Comparison of ENCODE assay signal across 20 cellular contexts in genomic region chr1:26028490-26028980, GRCh38. TPM values are rescaled to one million over a fixed set of nuclear protein-coding genes. Genes with fewer than 3 reads are reported as not detected.
"Had no signal": no experiment of that assay in that cellular context is flagged by ENCODE, and none has a peak within 500 bp of the region (broad histone marks: within the 10 kb centered on the region; RNA-seq: fewer than 3 reads in every experiment).

No MANE protein-coding gene starts in this region.

- H3K4me3 Mint-ChIP-seq: activated B cell treated with CpG ODN at 0.5 μM for 24 hours; activated naive CD8-positive, alpha-beta T cell treated with anti-CD3 and anti-CD28 coated beads for 36 hours; central memory CD8-positive, alpha-beta T cell; mesothelial cell of epicardium; stimulated activated effector memory CD8-positive, alpha-beta T cell treated with anti-CD3 and anti-CD28 coated beads, Interleukin-12 subunit alpha, Interleukin-12 subunit beta, amount 100 ng/mL, for 72 hours had no signal

- H3K27me3 Mint-ChIP-seq: activated naive CD8-positive, alpha-beta T cell treated with anti-CD3 and anti-CD28 coated beads for 36 hours had no signal

- H3K27me3 ChIP-seq: brain microvascular endothelial cell, heart left ventricle, pancreas, thyroid gland, vagina had no signal

- H3K27ac ChIP-seq: brain microvascular endothelial cell, heart left ventricle, lower lobe of right lung, pancreas, thyroid gland, vagina had no signal

- H3K4me1 Mint-ChIP-seq: activated B cell treated with CpG ODN at 0.5 μM for 24 hours; central memory CD8-positive, alpha-beta T cell; stimulated activated effector memory CD8-positive, alpha-beta T cell treated with anti-CD3 and anti-CD28 coated beads, Interleukin-12 subunit alpha, Interleukin-12 subunit beta, amount 100 ng/mL, for 72 hours had no signal

- DNase-seq: activated B cell treated with CpG ODN at 0.5 μM for 24 hours; activated CD4-positive, alpha-beta T cell treated with anti-CD3 and anti-CD28 coated beads for 48 hours; activated naive CD8-positive, alpha-beta T cell treated with anti-CD3 and anti-CD28 coated beads for 36 hours; brain microvascular endothelial cell; cortex of kidney; effector memory CD4-positive, alpha-beta T cell; heart left ventricle; left cardiac atrium; lower lobe of right lung; stimulated activated CD4-positive, alpha-beta T cell treated with anti-CD3 and anti-CD28 coated beads, Interleukin-12 subunit alpha, Interleukin-12 subunit beta, amount 100 ng/mL, for 4 hours; stimulated activated CD4-positive, alpha-beta T cell treated with anti-CD3 and anti-CD28 coated beads, Interleukin-2, amount 100 ng/mL, for 24 hours; thyroid gland had no signal

- ATAC-seq: heart left ventricle, left cardiac atrium, pancreas had no signal

- H3K9me3 ChIP-seq: heart left ventricle, lower lobe of right lung, pancreas, thyroid gland, vagina had no signal

- H3K9me3 Mint-ChIP-seq: activated B cell treated with CpG ODN at 0.5 μM for 24 hours; activated naive CD8-positive, alpha-beta T cell treated with anti-CD3 and anti-CD28 coated beads for 36 hours; central memory CD8-positive, alpha-beta T cell; mesothelial cell of epicardium; stimulated activated effector memory CD8-positive, alpha-beta T cell treated with anti-CD3 and anti-CD28 coated beads, Interleukin-12 subunit alpha, Interleukin-12 subunit beta, amount 100 ng/mL, for 72 hours had no signal

- H3K27ac Mint-ChIP-seq: activated B cell treated with CpG ODN at 0.5 μM for 24 hours; activated naive CD8-positive, alpha-beta T cell treated with anti-CD3 and anti-CD28 coated beads for 36 hours; mesothelial cell of epicardium; stimulated activated effector memory CD8-positive, alpha-beta T cell treated with anti-CD3 and anti-CD28 coated beads, Interleukin-12 subunit alpha, Interleukin-12 subunit beta, amount 100 ng/mL, for 72 hours had no signal

- FAIRE-seq: frontal cortex, pancreas had no signal

- H3K36me3 Mint-ChIP-seq: activated naive CD8-positive, alpha-beta T cell treated with anti-CD3 and anti-CD28 coated beads for 36 hours; mesothelial cell of epicardium; stimulated activated effector memory CD8-positive, alpha-beta T cell treated with anti-CD3 and anti-CD28 coated beads, Interleukin-12 subunit alpha, Interleukin-12 subunit beta, amount 100 ng/mL, for 72 hours had no signal

- H3K4me1 ChIP-seq: lower lobe of right lung, pancreas, vagina had no signal

- H3K36me3 ChIP-seq: brain microvascular endothelial cell, heart left ventricle, lower lobe of right lung, pancreas, thyroid gland, vagina had no signal

- H3K4me3 ChIP-seq: heart left ventricle, lower lobe of right lung, pancreas, thyroid gland, vagina had no signal

RNA-seq across cellular contexts. Expression of gene EXTL1, which starts 7.0 kb away (rescaled TPM):
- total RNA-seq: activated B cell treated with CpG ODN at 0.5 μM for 24 hours; activated naive CD8-positive, alpha-beta T cell treated with anti-CD3 and anti-CD28 coated beads for 36 hours; T-helper 2 cell treated with Interferon-gamma antibody and Interleukin-4, amounts not matched to agents 100 ng/mL and 5 ng/mL, for 36 hours had no signal

RNA-seq across cellular contexts. Expression of gene SLC30A2, which starts 17.4 kb away (rescaled TPM):
- total RNA-seq: activated B cell treated with CpG ODN at 0.5 μM for 24 hours; activated naive CD8-positive, alpha-beta T cell treated with anti-CD3 and anti-CD28 coated beads for 36 hours; frontal cortex; lower lobe of right lung; T-helper 2 cell treated with Interferon-gamma antibody and Interleukin-4, amounts not matched to agents 100 ng/mL and 5 ng/mL, for 36 hours; vagina had no signal

RNA-seq across cellular contexts. Expression of gene TRIM63, which starts 38.9 kb away (rescaled TPM):
- total RNA-seq: activated B cell treated with CpG ODN at 0.5 μM for 24 hours; activated naive CD8-positive, alpha-beta T cell treated with anti-CD3 and anti-CD28 coated beads for 36 hours; frontal cortex; T-helper 2 cell treated with Interferon-gamma antibody and Interleukin-4, amounts not matched to agents 100 ng/mL and 5 ng/mL, for 36 hours; vagina had no signal
- polyA plus RNA-seq: neural cell had no signal
